8 cellular contexts compared by ENCODE assay signal in the genomic region with DNA sequence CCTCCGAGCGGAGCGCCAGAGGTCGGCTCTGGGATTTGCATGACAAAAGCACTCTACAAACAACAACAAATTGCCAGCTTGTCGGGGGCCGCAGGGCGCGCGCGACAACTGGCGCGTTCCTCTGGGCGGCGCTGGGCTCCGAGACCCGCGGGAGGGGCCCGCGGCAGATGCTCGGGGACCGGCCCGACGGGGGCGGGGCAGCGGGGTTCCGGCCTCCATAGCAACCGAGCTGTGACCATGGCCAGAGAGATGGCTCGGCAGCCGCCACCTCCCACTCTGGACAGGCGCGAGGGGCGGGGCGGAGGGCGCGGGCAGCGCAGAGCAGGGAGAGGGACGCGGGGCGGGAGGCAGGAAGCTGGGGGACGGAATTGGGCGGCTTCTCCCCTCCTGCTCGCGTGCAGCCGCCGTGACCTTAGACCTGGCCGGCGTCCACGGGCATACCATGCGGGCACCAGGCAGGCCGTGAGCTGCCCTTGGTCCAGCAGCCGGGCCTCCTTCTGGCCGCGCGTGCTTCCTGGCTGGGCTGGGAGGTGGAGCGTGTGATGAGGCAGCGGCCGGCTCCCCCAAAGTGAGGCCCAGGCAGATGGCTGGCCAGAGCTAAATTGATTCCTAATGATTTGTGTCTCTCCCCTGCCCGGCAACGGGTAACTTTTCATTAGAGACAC.
DNase-seq lines count a peak whose midpoint lies in the region; ATAC-seq, FAIRE-seq and TF ChIP-seq lines count a peak whose summit lies in the region.

No MANE protein-coding gene starts in this region.

- peaks cover 0 to 14% (median 7%) of the 10 kb centered on the region in 12 donors for H3K4me1 ChIP-seq in heart left ventricle
- H3K4me1 ChIP-seq in osteoblast (ENCODE audit: insufficient read depth, low read length) = peaks cover 5% of the 10 kb centered on the region

- H4K20me1 ChIP-seq in osteoblast (ENCODE audit: insufficient read depth, low read length) = no peaks in the 10 kb centered on the region

- ATAC-seq in heart left ventricle = peak; percentile 71 to 95 (median 88)
- no peak for ATAC-seq in GM21390 (IDR thresholded peaks at IDR 0.05; ENCODE audit: unreplicated experiment)

- H3K27me3 ChIP-seq in heart left ventricle = peaks cover 0 to 13% (median 0%) of the 10 kb centered on the region in 9 donors
- no peaks in the 10 kb centered on the region for H3K27me3 ChIP-seq in osteoblast (ENCODE audit: insufficient read depth, low read length)

- TF ChIP-seq CTCF in heart left ventricle (IDR thresholded peaks at IDR 0.05) (peak in 3 of 12 donors; percentile 22 to 30 (median 26)), osteoblast (IDR thresholded peaks at IDR 0.05; ENCODE audit: extremely low read depth, low read depth, low read length) (no peak)

- H3K36me3 ChIP-seq in heart left ventricle (no peaks in the 10 kb centered on the region), osteoblast (ENCODE audit: insufficient read depth, low read length) (no peaks in the 10 kb centered on the region)

- peak overlapping the region; percentile 91 for H2AFZ ChIP-seq in osteoblast (ENCODE audit: low read length)

- in situ Hi-C loops in G401 (cut with HindIII; ENCODE audit: low sequenced_read_pairs) = no loop called here

- DNase-seq in G401 (ENCODE audit: low spot score) (peak; percentile 83), NCI-H1417 (lab: John Stamatoyannopoulos, UW) (peak; percentile 51 to 97 (median 94)), amniotic epithelial cell (ENCODE audit: low read depth) (peak; percentile 12), heart left ventricle (peak; percentile 80 to 88 (median 82)), osteoblast (ENCODE audit: insufficient read length, low spot score, missing footprints) (peak; percentile 98), GM19239 (ENCODE audit: insufficient read length, low spot score) (no peak)
- no peak for DNase-seq in activated CD8-positive, alpha-beta memory T cell treated with anti-CD3 and anti-CD28 coated beads, Interleukin-2, amount 50 U/mL, for 4 hours

- 0 to 2% (median 1%) methylated on average over 18 to 59 of the region's 59 CpGs for WGBS in heart left ventricle, 4 donors

- H3K9me3 ChIP-seq in heart left ventricle (peaks cover 0 to 10% (median 0%) of the 10 kb centered on the region in 12 donors), osteoblast (ENCODE audit: low read depth, low read length) (no peaks in the 10 kb centered on the region)

- no peak for TF ChIP-seq POLR2A in heart left ventricle (IDR thresholded peaks at IDR 0.05)

- no peaks in the 10 kb centered on the region for H3K79me2 ChIP-seq in osteoblast (ENCODE audit: insufficient read depth, low read length)

- intact Hi-C loops in heart left ventricle (cut with DNase I) = no loop called here

- H3K4me2 ChIP-seq in osteoblast (ENCODE audit: insufficient read depth, low read length) = peak overlapping the region; percentile 65

- H3K27ac ChIP-seq in heart left ventricle (peak overlapping the region in 2 of 12 donors; percentile 9 to 32), osteoblast (ENCODE audit: low read depth, low read length) (peak overlapping the region; percentile 63)

- H3K4me3 ChIP-seq in heart left ventricle (peak overlapping the region in 11 of 12 donors; percentile 27 to 58 (median 51)), osteoblast (ENCODE audit: insufficient read depth, low read length) (peak overlapping the region; percentile 68)

- no peak for FAIRE-seq in GM19239 (lab: Jason Lieb, UNC)

Comparison
In these comparisons a context has a peak if more than half of its experiments do, and no peak if none do; other contexts are left out.
1. DNase-seq: peak in G401 (single experiment), NCI-H1417 (3 of 3), amniotic epithelial cell (single experiment), heart left ventricle (5 of 5) and osteoblast (single experiment); none in GM19239 (single experiment) and activated CD8-positive, alpha-beta memory T cell treated with anti-CD3 and anti-CD28 coated beads, Interleukin-2, amount 50 U/mL, for 4 hours (single experiment).